8 cellular contexts compared by ENCODE assay signal in genomic region chr3:146218880-146219866, GRCh38. TPM values are rescaled to one million over a fixed set of nuclear protein-coding genes. Genes with fewer than 3 reads are reported as not detected.
DNase-seq lines count a peak whose midpoint lies in the region; ATAC-seq and TF ChIP-seq lines count a peak whose summit lies in the region.

No MANE protein-coding gene starts in this region.

- H3K79me2 ChIP-seq in parathyroid adenoma = no peaks in the 10 kb centered on the region

- no peaks in the 10 kb centered on the region for H3K27me3 ChIP-seq in parathyroid adenoma (ENCODE audit: control insufficient read depth, insufficient read depth, low read length)
- no peaks in the 10 kb centered on the region for H3K27me3 ChIP-seq in H7 (ENCODE audit: control insufficient read depth, insufficient read depth, low read length)

- no peak overlapping the region for H3K27ac Mint-ChIP-seq in activated CD4-positive, alpha-beta T cell treated with anti-CD3 and anti-CD28 coated beads, Interleukin-2, amount 10 ng/mL, durations not matched to agents 7 days and 5 days

- no peak overlapping the region for H3K27ac ChIP-seq in parathyroid adenoma

- no peaks in the 10 kb centered on the region for H3K4me1 Mint-ChIP-seq in activated CD4-positive, alpha-beta T cell treated with anti-CD3 and anti-CD28 coated beads, Interleukin-2, amount 10 ng/mL, durations not matched to agents 7 days and 5 days

- no peaks in the 10 kb centered on the region for H3K36me3 ChIP-seq in parathyroid adenoma (ENCODE audit: control insufficient read depth, insufficient read depth, low read length)
- H3K36me3 ChIP-seq in H7 (replicated peaks; ENCODE audit: control insufficient read depth, insufficient read depth, low read length) = no peaks in the 10 kb centered on the region

- no peaks in the 10 kb centered on the region for H3K9me3 ChIP-seq in parathyroid adenoma (ENCODE audit: control insufficient read depth, low read length)

- H3K4me1 ChIP-seq in parathyroid adenoma = no peaks in the 10 kb centered on the region

- H3K9ac ChIP-seq in parathyroid adenoma = no peak overlapping the region

- DNase-seq in AG10803 (ENCODE audit: low read depth) (peak; percentile 36), MV-4-11 (lab: John Stamatoyannopoulos, UW) (peak; percentile 9), erythroblast (lab: John Stamatoyannopoulos, UW) (peak; percentile 41 to 73), H7 (no peak)
- peak; percentile 34 for DNase-seq in activated CD4-positive, alpha-beta T cell treated with anti-CD3 and anti-CD28 coated beads, Interleukin-2, amount 10 ng/mL, durations not matched to agents 7 days and 5 days

- H3K4me3 ChIP-seq in AG10803 (ENCODE audit: low read length) (no peak overlapping the region), parathyroid adenoma (ENCODE audit: low read depth, low read length) (no peak overlapping the region), H7 (ENCODE audit: insufficient read depth, low read depth, low read length) (no peak overlapping the region)

- H3K9me3 Mint-ChIP-seq in activated CD4-positive, alpha-beta T cell treated with anti-CD3 and anti-CD28 coated beads, Interleukin-2, amount 10 ng/mL, durations not matched to agents 7 days and 5 days = no peaks in the 10 kb centered on the region

- TF ChIP-seq CTCF in AG10803 (conservative IDR thresholded peaks at IDR 0.05; ENCODE audit: low read length) (peak; percentile 70), GM12874 (IDR thresholded peaks at IDR 0.05; ENCODE audit: insufficient read depth, low read depth, low read length) (peak; percentile 32; the same call in 1 of the 2 replicates), parathyroid adenoma (IDR thresholded peaks at IDR 0.05) (peak; percentile 74)

- no peak overlapping the region for H3K4me3 Mint-ChIP-seq in activated CD4-positive, alpha-beta T cell treated with anti-CD3 and anti-CD28 coated beads, Interleukin-2, amount 10 ng/mL, durations not matched to agents 7 days and 5 days

- no peak overlapping the region for H3K4me2 ChIP-seq in parathyroid adenoma (ENCODE audit: low read length)

- CTCF ChIA-PET in activated CD4-positive, alpha-beta T cell treated with anti-CD3 and anti-CD28 coated beads, Interleukin-2, amount 10 ng/mL, durations not matched to agents 7 days and 5 days (lab: Charles Lee) = no interaction called here

- TF ChIP-seq POLR2A in erythroblast (IDR thresholded peaks at IDR 0.05; ENCODE audit: low read length) = no peak

- no peak overlapping the region for H2AFZ ChIP-seq in parathyroid adenoma

- H3K36me3 Mint-ChIP-seq in activated CD4-positive, alpha-beta T cell treated with anti-CD3 and anti-CD28 coated beads, Interleukin-2, amount 10 ng/mL, durations not matched to agents 7 days and 5 days (ENCODE audit: low read depth) = no peaks in the 10 kb centered on the region

- H3K27me3 Mint-ChIP-seq in activated CD4-positive, alpha-beta T cell treated with anti-CD3 and anti-CD28 coated beads, Interleukin-2, amount 10 ng/mL, durations not matched to agents 7 days and 5 days = peaks cover 7% of the 10 kb centered on the region

- POLR2A ChIA-PET in activated CD4-positive, alpha-beta T cell treated with anti-CD3 and anti-CD28 coated beads, Interleukin-2, amount 10 ng/mL, durations not matched to agents 7 days and 5 days (lab: Charles Lee) = no interaction called here

- no peak for ATAC-seq in HG02571 (IDR thresholded peaks at IDR 0.05; ENCODE audit: unreplicated experiment)

RNA-seq across cellular contexts. Expression of gene PLSCR4, which starts 31.7 kb away (rescaled TPM):
- total RNA-seq in activated CD4-positive, alpha-beta T cell treated with anti-CD3 and anti-CD28 coated beads, Interleukin-2, amount 10 ng/mL, durations not matched to agents 7 days and 5 days = under 1 TPM in 1 of 2 experiments, not detected in 1; 0.12 TPM
- 3.3 and 4.8 TPM in 2 replicates for total RNA-seq in H7 (2014; rRNA removed; shearing (Covaris generic))

RNA-seq across cellular contexts. Expression of gene PLOD2, which starts 58.2 kb away (rescaled TPM):
- under 1 TPM in 1 of 2 experiments, not detected in 1; 0.10 TPM for total RNA-seq in activated CD4-positive, alpha-beta T cell treated with anti-CD3 and anti-CD28 coated beads, Interleukin-2, amount 10 ng/mL, durations not matched to agents 7 days and 5 days
- total RNA-seq in H7 (2014; rRNA removed; shearing (Covaris generic)) = 24.2 and 30.2 TPM in 2 replicates

Comparison
In these comparisons a context has a peak if more than half of its experiments do, and no peak if none do; other contexts are left out.
1. RNA of gene PLOD2, which starts 58.2 kb away (total RNA-seq): 24.2 to 30.2 TPM in H7; 0.10 TPM in activated CD4-positive, alpha-beta T cell treated with anti-CD3 and anti-CD28 coated beads, Interleukin-2, amount 10 ng/mL, durations not matched to agents 7 days and 5 days; every median in the first group is over 10 times any median in the second.
2. Peak in every context shown above with its lines, with median percentiles within 50 percentile points of each other: CTCF ChIP-seq.